In the genomic region with DNA sequence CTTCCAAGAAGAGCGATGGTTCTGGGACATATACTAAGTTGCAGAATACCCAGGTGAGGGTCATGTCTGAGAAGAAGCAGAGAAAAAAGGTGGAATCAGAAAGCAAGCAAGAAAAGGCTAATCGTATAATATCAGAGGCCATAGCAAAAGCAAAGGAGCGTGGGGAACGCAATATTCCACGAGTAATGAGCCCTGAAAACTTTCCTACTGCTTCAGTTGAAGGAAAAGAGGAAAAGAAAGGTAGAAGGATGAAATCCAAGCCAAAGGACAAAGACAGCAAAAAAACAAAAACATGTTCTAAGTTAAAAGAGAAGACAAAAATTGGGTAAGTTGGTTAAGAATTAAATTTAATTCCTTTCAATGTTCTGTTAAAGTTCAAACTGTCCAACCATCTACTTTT, we compare ENCODE assay signal across 8 cellular contexts.
DNase-seq lines count a peak whose midpoint lies in the region; ATAC-seq, FAIRE-seq and TF ChIP-seq lines count a peak whose summit lies in the region.

No MANE protein-coding gene starts in this region.

- H3K27ac ChIP-seq in CD4-positive, alpha-beta T cell (ENCODE audit: low read depth, low read length), result no peak overlapping the region
- H3K27ac ChIP-seq in Karpas-422 (ENCODE audit: low read length), result peak overlapping the region; percentile 96
- no peak overlapping the region for H3K27ac ChIP-seq in H1 (ENCODE audit: low read depth, low read length)
- H3K27ac ChIP-seq in neuronal stem cell (replicated peaks; ENCODE audit: low read length), result no peak overlapping the region

- H3K27me3 ChIP-seq in CD4-positive, alpha-beta T cell (ENCODE audit: control insufficient read depth, insufficient read depth, low read length), result no peaks in the 10 kb centered on the region
- H3K27me3 ChIP-seq in Karpas-422 (ENCODE audit: low read length) (no peaks in the 10 kb centered on the region), H1 (replicated peaks in 1 of 4; ENCODE audit: control insufficient read depth in 3 of 4, extremely low read depth in 1 of 4, insufficient read depth in 3 of 4, low read length in 3 of 4) (no peaks in the 10 kb centered on the region), neuronal stem cell (ENCODE audit: control insufficient read depth in 3 of 3, insufficient read depth in 3 of 3, low read depth in 1 of 3, low read length in 3 of 3) (no peaks in the 10 kb centered on the region)

- H4K8ac ChIP-seq in H1 (ENCODE audit: extremely low read depth, insufficient read depth, low read length) (no peak overlapping the region), neuronal stem cell (ENCODE audit: low read depth, low read length) (no peak overlapping the region)

- H2AFZ ChIP-seq in Karpas-422 (ENCODE audit: low read length) (no peak overlapping the region), H1 (ENCODE audit: low read length) (no peak overlapping the region), neuronal stem cell (ENCODE audit: low read length) (no peak overlapping the region)

- H2AK5ac ChIP-seq in H1 (ENCODE audit: low read depth, low read length), result no peak overlapping the region
- H2AK5ac ChIP-seq in neuronal stem cell (ENCODE audit: low read depth, low read length), result no peak overlapping the region

- no peak overlapping the region for H3K14ac ChIP-seq in H1 (ENCODE audit: insufficient read length)
- no peak overlapping the region for H3K14ac ChIP-seq in neuronal stem cell (ENCODE audit: low read length)

- peak overlapping the region; percentile 84 for H3K9ac ChIP-seq in Karpas-422 (ENCODE audit: low read length)
- H3K9ac ChIP-seq in H1 (replicated peaks in 1 of 4; ENCODE audit: extremely low read depth in 1 of 4, low read depth in 3 of 4, low read length in 3 of 4), result peak overlapping the region; percentile 5 to 79 (median 34); a peak in 3 of 7 replicates
- no peak overlapping the region for H3K9ac ChIP-seq in neuronal stem cell (ENCODE audit: low read depth, low read length, poor library complexity)

- H3K23ac ChIP-seq in H1 (ENCODE audit: insufficient read length) (no peak overlapping the region), neuronal stem cell (ENCODE audit: low read depth, low read length, poor library complexity) (no peak overlapping the region)

- peak overlapping the region; percentile 15 for H4K5ac ChIP-seq in H1 (ENCODE audit: insufficient read length, low read depth, low read length)

- H2BK5ac ChIP-seq in H1 (ENCODE audit: low read depth, low read length) (no peak overlapping the region), neuronal stem cell (ENCODE audit: low read length) (no peak overlapping the region)

- H3K4me2 ChIP-seq in Karpas-422 (ENCODE audit: low read depth, low read length, poor library complexity, severe bottlenecking) (peak overlapping the region; percentile 95), H1 (ENCODE audit: insufficient read depth in 1 of 2, low read depth in 2 of 2, low read length in 2 of 2) (peak overlapping the region; percentile 84 to 86), neuronal stem cell (ENCODE audit: insufficient read depth, low read length, poor library complexity, severe bottlenecking) (peak overlapping the region; percentile 28)

- no peak overlapping the region for H2BK20ac ChIP-seq in H1 (ENCODE audit: low read length)

- FAIRE-seq in H1 (lab: Jason Lieb, UNC), result no peak

- H3K4me1 Mint-ChIP-seq in CD4-positive, alpha-beta T cell (ENCODE audit: low read depth), result peaks cover 37% of the 10 kb centered on the region

- no peak overlapping the region for H3K56ac ChIP-seq in H1 (replicated peaks; ENCODE audit: insufficient read length, low read depth, low read length)

- H3K4ac ChIP-seq in H1 (replicated peaks; ENCODE audit: insufficient read length, low read depth, low read length) (no peak overlapping the region), neuronal stem cell (ENCODE audit: low read length) (no peak overlapping the region)

- 63% methylated on average over 5 of the region's 5 CpGs; no CpG with 5 or more reads in 1 of the 2 experiments for WGBS in H1 (ENCODE audit: extremely low coverage in 1 of 2, insufficient coverage in 1 of 2, insufficient read length in 1 of 2, insufficient replicate concordance in 2 of 2, low coverage in 1 of 2, low lambda C conversion rate in 2 of 2, missing lambda C conversion rate in 1 of 2), 2 experiments
- no CpG with 5 or more reads among the region's 5 CpGs for WGBS in neuronal stem cell (ENCODE audit: extremely low coverage in 2 of 2, insufficient read length in 2 of 2, insufficient replicate concordance in 1 of 2), 2 donors

- no peak for TF ChIP-seq EP300 in H1 (IDR thresholded peaks at IDR 0.05; ENCODE audit: borderline replicate concordance in 1 of 2, low read depth in 2 of 2, low read length in 2 of 2)

- H3K79me1 ChIP-seq in H1 (ENCODE audit: low read depth, low read length), result no peaks in the 10 kb centered on the region
- no peaks in the 10 kb centered on the region for H3K79me1 ChIP-seq in neuronal stem cell (ENCODE audit: low read depth, low read length)

- H3K9me3 Mint-ChIP-seq in CD4-positive, alpha-beta T cell, result no peaks in the 10 kb centered on the region

- H2BK15ac ChIP-seq in H1 (ENCODE audit: low read length) (no peak overlapping the region), neuronal stem cell (ENCODE audit: low read length) (no peak overlapping the region)

- H2BK12ac ChIP-seq in H1 (ENCODE audit: low read depth, low read length) (0 out of 2 replicates have a peak overlapping the region, but pooled peaks have one; percentile 31), neuronal stem cell (ENCODE audit: low read length) (no peak overlapping the region)

- no peak overlapping the region for H2BK120ac ChIP-seq in H1 (replicated peaks; ENCODE audit: low read depth, low read length)
- no peak overlapping the region for H2BK120ac ChIP-seq in neuronal stem cell (ENCODE audit: low read depth, low read length)

- H3K36me3 ChIP-seq in Karpas-422 (ENCODE audit: insufficient read depth, low read length) (peaks cover 42% of the 10 kb centered on the region), H1 (ENCODE audit: control insufficient read depth in 2 of 4, insufficient read depth in 4 of 4, low read length in 3 of 4) (peaks cover 0 to 15% (median 1%) of the 10 kb centered on the region in 4 experiments; a peak in 3 of 8 replicates), neuronal stem cell (replicated peaks in 1 of 2; ENCODE audit: control insufficient read depth in 2 of 2, insufficient read depth in 2 of 2, low read length in 2 of 2) (peaks cover 0 to 49% of the 10 kb centered on the region in 2 donors)

- TF ChIP-seq POLR2A in H1 (IDR thresholded peaks at IDR 0.05; ENCODE audit: control extremely low read depth in 1 of 2, low read depth in 2 of 2, low read length in 2 of 2), result no peak

- no peaks in the 10 kb centered on the region for H3K9me3 ChIP-seq in CD4-positive, alpha-beta T cell (ENCODE audit: control insufficient read depth, low read length)
- H3K9me3 ChIP-seq in Karpas-422 (ENCODE audit: low read length), result no peaks in the 10 kb centered on the region
- no peaks in the 10 kb centered on the region for H3K9me3 ChIP-seq in H1 (ENCODE audit: insufficient read depth in 2 of 2, low read depth in 1 of 2, low read length in 1 of 2)
- peaks cover 0 to 8% of the 10 kb centered on the region in 2 donors for H3K9me3 ChIP-seq in neuronal stem cell (replicated peaks in 1 of 2; ENCODE audit: control insufficient read depth in 2 of 2, insufficient read depth in 1 of 2, low read depth in 1 of 2, low read length in 2 of 2)

- H3K18ac ChIP-seq in H1 (ENCODE audit: extremely low read depth, low read length), result 0 out of 2 replicates have a peak overlapping the region, but pooled peaks have one; percentile 27
- H3K18ac ChIP-seq in neuronal stem cell (ENCODE audit: low read length), result no peak overlapping the region

- H3K23me2 ChIP-seq in H1 (ENCODE audit: low read depth, low read length), result no peaks in the 10 kb centered on the region; the same call in 1 of the 2 replicates

- H4K91ac ChIP-seq in H1 (replicated peaks; ENCODE audit: insufficient read length, low read length), result no peak overlapping the region
- no peak overlapping the region for H4K91ac ChIP-seq in neuronal stem cell (ENCODE audit: low read depth, low read length, poor library complexity)

- H3K4me1 ChIP-seq in Karpas-422 (ENCODE audit: low read length) (peaks cover 67% of the 10 kb centered on the region), H1 (replicated peaks in 1 of 4; ENCODE audit: control insufficient read depth in 3 of 4, insufficient read depth in 4 of 4, low read length in 3 of 4) (peaks cover 0 to 10% (median 0%) of the 10 kb centered on the region in 4 experiments; a peak in 1 of 7 replicates), neuronal stem cell (ENCODE audit: control insufficient read depth in 2 of 2, insufficient read depth in 1 of 2, low read depth in 1 of 2, low read length in 2 of 2) (peaks cover 0 to 9% of the 10 kb centered on the region in 2 donors)

- H3K4me3 ChIP-seq in Karpas-422 (ENCODE audit: low read length) (peak overlapping the region; percentile 89), H1 (ENCODE audit: extremely low read depth in 1 of 4, insufficient read depth in 2 of 4, low read depth in 3 of 4, low read length in 4 of 4) (peak overlapping the region; percentile 26 to 79 (median 54)), neuronal stem cell (ENCODE audit: low read length in 2 of 2) (peak overlapping the region; percentile 53 to 78)

- no peak overlapping the region for H3K27ac Mint-ChIP-seq in CD4-positive, alpha-beta T cell

- intact Hi-C loops in CD4-positive, alpha-beta T cell (cut with DNase I, micrococcal nuclease), result loop anchor here in 1 of 2 experiments (5.0 kb wide), 1 partner anchor 77 kb away; no protein-coding TSS in a partner anchor

- H4K20me1 ChIP-seq in Karpas-422 (ENCODE audit: insufficient read depth, low read depth, low read length) (no peaks in the 10 kb centered on the region), H1 (replicated peaks in 1 of 2; ENCODE audit: control insufficient read depth in 1 of 2, insufficient read depth in 2 of 2, low read length in 2 of 2) (peaks cover 0 to 2% of the 10 kb centered on the region in 2 experiments)

- no peak for TF ChIP-seq RAD21 in H1 (IDR thresholded peaks at IDR 0.05 in 1 of 2, conservative IDR thresholded peaks at IDR 0.05 in 1 of 2; ENCODE audit: low read depth in 2 of 2, low read length in 2 of 2)

- H3K9me2 ChIP-seq in Karpas-422 (replicated peaks; ENCODE audit: insufficient read depth, low read length), result no peaks in the 10 kb centered on the region

- peaks cover 3% of the 10 kb centered on the region for H3K36me3 Mint-ChIP-seq in CD4-positive, alpha-beta T cell (ENCODE audit: low read depth)

- no peaks in the 10 kb centered on the region for H3K27me3 Mint-ChIP-seq in CD4-positive, alpha-beta T cell

- no peak for DNase-seq in CD4-positive, alpha-beta T cell
- peak; percentile 62 for DNase-seq in Karpas-422
- no peak for DNase-seq in H1 (ENCODE audit: low read depth in 1 of 2, low spot score in 2 of 2)
- no peak for DNase-seq in neuronal stem cell (ENCODE audit: low spot score)
- no peak for DNase-seq in NCI-H2029 (lab: John Stamatoyannopoulos, UW)
- DNase-seq in NCI-H128 (lab: John Stamatoyannopoulos, UW; ENCODE audit: unreplicated experiment), result no peak
- DNase-seq in DMS153 treated with DMSO at 0.1 percent for 48 hours (lab: John Stamatoyannopoulos, UW; ENCODE audit: unreplicated experiment), result no peak

- H3K79me2 ChIP-seq in Karpas-422 (ENCODE audit: low read length) (peaks cover 91% of the 10 kb centered on the region), H1 (ENCODE audit: control insufficient read depth in 1 of 2, insufficient read depth in 2 of 2, low read length in 2 of 2) (peaks cover 0 to 60% of the 10 kb centered on the region in 2 experiments; a peak in 3 of 4 replicates)

- TF ChIP-seq CTCF in CD4-positive, alpha-beta T cell (IDR thresholded peaks at IDR 0.05), result no peak
- no peak for TF ChIP-seq CTCF in H1 (IDR thresholded peaks at IDR 0.05; ENCODE audit: control extremely low read depth in 1 of 3, insufficient read depth in 1 of 3, low read depth in 1 of 3, low read length in 3 of 3)

- POLR2A ChIA-PET in CD4-positive, alpha-beta T cell (lab: Charles Lee), result no interaction called here
- POLR2A ChIA-PET in H1 (lab: Charles Lee; ENCODE audit: partially characterized antibody), result no interaction called here

- no peak for ATAC-seq in CD4-positive, alpha-beta T cell (ENCODE audit: poor library complexity)
- ATAC-seq in HG03139 (IDR thresholded peaks at IDR 0.05; ENCODE audit: unreplicated experiment), result no peak

- H3K4me3 Mint-ChIP-seq in CD4-positive, alpha-beta T cell, result peak overlapping the region; percentile 23

- CTCF ChIA-PET in CD4-positive, alpha-beta T cell (lab: Charles Lee), result no interaction called here
- CTCF ChIA-PET in H1 (lab: Charles Lee; ENCODE audit: partially characterized antibody), result interaction anchor here (0.9 to 1.3 kb wide), 2 partner anchors 149 to 154 kb away, joined by 3 to 5 read pairs; a partner anchor contains a TSS

Comparison
In these comparisons a context has a peak if more than half of its experiments do, and no peak if none do; other contexts are left out.
1. H3K4me2 ChIP-seq: peak in every context shown above with its lines; median percentile 95 in Karpas-422; 85 in H1; 28 in neuronal stem cell.